1 cellular context compared by ENCODE assay signal in the genomic region with DNA sequence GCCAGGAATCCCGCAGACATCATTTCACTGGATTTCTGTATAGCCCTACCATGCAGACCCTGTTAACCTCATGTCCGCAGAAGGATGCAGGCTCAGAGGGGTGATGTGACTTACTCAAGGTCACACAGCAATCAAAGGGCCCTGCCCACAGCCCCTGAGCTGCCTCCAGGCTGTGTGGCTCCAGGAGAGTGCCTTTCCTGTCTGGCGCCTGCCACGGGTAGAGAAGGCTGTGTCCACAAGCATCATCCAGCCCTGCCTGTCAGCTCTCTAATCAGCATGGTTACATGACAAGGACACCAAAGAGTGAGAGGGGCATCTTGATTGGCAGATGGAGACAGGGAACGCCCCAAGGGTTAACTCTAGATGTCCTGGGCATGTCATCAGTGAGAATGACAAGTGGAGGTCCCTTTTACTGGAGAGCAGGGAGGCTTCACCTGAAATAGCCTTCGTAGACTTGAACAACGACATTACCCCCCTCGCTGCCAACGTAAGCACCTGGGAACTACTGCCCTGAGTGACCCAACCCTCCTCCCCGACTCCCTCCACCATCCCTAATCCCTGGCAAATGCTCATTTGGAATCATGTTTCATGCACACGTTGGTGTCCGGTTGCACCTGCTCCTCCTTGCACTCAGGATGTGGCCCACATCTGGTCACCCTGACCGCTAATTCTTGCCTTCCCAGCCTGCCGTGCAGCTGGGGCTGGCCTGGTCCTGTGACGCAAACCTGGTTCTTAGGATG.
TF ChIP-seq lines count a peak whose summit lies in the region.

No MANE protein-coding gene starts in this region.

TF ChIP-seq in HEK293, 187 proteins besides CTCF, POLR2A, EP300 and RAD21 (continued from another document):
- TF ChIP-seq, protein P1, sequence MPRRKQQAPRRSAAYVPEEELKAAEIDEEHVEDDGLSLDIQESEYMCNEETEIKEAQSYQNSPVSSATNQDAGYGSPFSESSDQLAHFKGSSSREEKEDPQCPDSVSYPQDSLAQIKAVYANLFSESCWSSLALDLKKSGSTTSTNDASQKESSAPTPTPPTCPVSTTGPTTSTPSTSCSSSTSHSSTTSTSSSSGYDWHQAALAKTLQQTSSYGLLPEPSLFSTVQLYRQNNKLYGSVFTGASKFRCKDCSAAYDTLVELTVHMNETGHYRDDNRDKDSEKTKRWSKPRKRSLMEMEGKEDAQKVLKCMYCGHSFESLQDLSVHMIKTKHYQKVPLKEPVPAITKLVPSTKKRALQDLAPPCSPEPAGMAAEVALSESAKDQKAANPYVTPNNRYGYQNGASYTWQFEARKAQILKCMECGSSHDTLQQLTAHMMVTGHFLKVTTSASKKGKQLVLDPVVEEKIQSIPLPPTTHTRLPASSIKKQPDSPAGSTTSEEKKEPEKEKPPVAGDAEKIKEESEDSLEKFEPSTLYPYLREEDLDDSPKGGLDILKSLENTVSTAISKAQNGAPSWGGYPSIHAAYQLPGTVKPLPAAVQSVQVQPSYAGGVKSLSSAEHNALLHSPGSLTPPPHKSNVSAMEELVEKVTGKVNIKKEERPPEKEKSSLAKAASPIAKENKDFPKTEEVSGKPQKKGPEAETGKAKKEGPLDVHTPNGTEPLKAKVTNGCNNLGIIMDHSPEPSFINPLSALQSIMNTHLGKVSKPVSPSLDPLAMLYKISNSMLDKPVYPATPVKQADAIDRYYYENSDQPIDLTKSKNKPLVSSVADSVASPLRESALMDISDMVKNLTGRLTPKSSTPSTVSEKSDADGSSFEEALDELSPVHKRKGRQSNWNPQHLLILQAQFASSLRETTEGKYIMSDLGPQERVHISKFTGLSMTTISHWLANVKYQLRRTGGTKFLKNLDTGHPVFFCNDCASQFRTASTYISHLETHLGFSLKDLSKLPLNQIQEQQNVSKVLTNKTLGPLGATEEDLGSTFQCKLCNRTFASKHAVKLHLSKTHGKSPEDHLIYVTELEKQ (tag by site-specific recombination; IDR thresholded peaks at IDR 0.05; ENCODE audit: borderline replicate concordance), result no peak
- TF ChIP-seq ZNF175 (tag by site-specific recombination; IDR thresholded peaks at IDR 0.05) (no peak), WT1 (tag by site-specific recombination; IDR thresholded peaks at IDR 0.05) (peak; percentile 48; the same call in 1 of the 2 replicates), ZNF169 (tag by site-specific recombination; IDR thresholded peaks at IDR 0.05) (no peak), HOXC10 (CRISPR knock-in tag; IDR thresholded peaks at IDR 0.05) (no peak), ZNF112 (tag by site-specific recombination; IDR thresholded peaks at IDR 0.05) (no peak), MZF1 (tag by site-specific recombination; IDR thresholded peaks at IDR 0.05; ENCODE audit: borderline replicate concordance) (no peak), ZNF426 (tag by site-specific recombination; IDR thresholded peaks at IDR 0.05) (no peak), ZNF394 (tag by site-specific recombination; IDR thresholded peaks at IDR 0.05; ENCODE audit: borderline replicate concordance) (no peak), ZNF510 (tag by site-specific recombination; IDR thresholded peaks at IDR 0.05; ENCODE audit: insufficient replicate concordance) (no peak), ZBTB48 (tag by site-specific recombination; IDR thresholded peaks at IDR 0.05) (peak; percentile 40; the same call in 1 of the 2 replicates), KLF10 (tag by site-specific recombination; IDR thresholded peaks at IDR 0.05) (no peak)
- TF ChIP-seq, protein P2, sequence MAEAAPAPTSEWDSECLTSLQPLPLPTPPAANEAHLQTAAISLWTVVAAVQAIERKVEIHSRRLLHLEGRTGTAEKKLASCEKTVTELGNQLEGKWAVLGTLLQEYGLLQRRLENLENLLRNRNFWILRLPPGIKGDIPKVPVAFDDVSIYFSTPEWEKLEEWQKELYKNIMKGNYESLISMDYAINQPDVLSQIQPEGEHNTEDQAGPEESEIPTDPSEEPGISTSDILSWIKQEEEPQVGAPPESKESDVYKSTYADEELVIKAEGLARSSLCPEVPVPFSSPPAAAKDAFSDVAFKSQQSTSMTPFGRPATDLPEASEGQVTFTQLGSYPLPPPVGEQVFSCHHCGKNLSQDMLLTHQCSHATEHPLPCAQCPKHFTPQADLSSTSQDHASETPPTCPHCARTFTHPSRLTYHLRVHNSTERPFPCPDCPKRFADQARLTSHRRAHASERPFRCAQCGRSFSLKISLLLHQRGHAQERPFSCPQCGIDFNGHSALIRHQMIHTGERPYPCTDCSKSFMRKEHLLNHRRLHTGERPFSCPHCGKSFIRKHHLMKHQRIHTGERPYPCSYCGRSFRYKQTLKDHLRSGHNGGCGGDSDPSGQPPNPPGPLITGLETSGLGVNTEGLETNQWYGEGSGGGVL (tag by site-specific recombination; IDR thresholded peaks at IDR 0.05), result peak; percentile 32; the same call in 1 of the 2 replicates
- TF ChIP-seq, protein P3, sequence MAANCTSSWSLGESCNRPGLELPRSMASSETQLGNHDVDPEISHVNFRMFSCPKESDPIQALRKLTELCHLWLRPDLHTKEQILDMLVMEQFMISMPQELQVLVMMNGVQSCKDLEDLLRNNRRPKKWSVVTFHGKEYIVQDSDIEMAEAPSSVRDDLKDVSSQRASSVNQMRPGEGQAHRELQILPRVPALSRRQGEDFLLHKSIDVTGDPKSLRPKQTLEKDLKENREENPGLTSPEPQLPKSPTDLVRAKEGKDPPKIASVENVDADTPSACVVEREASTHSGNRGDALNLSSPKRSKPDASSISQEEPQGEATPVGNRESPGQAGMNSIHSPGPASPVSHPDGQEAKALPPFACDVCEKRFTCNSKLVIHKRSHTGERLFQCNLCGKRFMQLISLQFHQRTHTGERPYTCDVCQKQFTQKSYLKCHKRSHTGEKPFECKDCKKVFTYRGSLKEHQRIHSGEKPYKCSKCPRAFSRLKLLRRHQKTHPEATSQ (tag by site-specific recombination; IDR thresholded peaks at IDR 0.05), result no peak
- TF ChIP-seq, protein P4, sequence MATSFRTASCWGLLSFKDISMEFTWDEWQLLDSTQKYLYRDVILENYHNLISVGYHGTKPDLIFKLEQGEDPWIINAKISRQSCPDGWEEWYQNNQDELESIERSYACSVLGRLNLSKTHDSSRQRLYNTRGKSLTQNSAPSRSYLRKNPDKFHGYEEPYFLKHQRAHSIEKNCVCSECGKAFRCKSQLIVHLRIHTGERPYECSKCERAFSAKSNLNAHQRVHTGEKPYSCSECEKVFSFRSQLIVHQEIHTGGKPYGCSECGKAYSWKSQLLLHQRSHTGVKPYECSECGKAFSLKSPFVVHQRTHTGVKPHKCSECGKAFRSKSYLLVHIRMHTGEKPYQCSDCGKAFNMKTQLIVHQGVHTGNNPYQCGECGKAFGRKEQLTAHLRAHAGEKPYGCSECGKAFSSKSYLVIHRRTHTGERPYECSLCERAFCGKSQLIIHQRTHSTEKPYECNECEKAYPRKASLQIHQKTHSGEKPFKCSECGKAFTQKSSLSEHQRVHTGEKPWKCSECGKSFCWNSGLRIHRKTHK (tag by site-specific recombination; IDR thresholded peaks at IDR 0.05), result no peak
